In the genomic region with DNA sequence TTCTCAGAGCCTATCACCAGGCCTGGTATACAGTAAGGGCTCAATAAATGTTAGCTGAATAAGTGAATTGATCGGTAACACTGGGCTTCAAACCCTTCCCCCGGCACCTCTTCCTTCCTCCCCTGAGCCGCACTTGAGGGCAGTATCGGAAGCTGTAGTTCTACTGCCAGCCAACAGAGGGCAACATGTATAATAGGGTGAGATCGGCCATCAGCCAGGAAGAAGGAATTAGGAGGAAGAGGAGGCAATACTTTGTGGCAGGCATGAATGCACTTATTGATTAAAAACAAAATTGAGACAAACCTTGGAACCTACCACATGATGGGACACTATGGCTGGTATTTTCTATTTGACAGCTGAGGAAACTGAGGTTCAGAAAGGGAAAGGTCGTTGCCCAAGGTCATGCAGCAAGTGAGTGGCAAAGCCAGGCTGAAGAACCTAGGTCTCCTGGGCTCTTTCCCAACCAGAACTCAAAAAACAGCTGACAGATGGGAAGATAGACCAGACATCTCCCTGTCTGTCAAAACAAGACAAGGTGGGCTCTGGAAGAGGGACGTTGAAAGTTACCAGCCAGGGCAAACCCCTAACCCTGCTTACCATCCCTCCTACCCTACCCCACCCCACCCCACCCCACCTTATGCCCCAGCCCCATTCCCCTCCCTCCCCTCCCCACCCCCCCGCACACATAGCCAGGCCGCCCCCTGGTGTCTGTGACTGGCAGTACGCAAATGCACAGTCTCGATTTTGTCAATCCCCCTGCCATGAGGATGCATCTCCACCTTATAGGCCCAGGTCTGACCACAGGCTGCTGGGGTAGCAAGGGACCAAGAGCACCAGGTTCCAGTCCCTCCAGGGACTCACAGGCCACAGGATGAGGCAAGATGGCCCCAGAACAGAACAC, we compare ENCODE assay signal across 8 cellular contexts.
DNase-seq lines count a peak whose midpoint lies in the region; ATAC-seq and TF ChIP-seq lines count a peak whose summit lies in the region.

No MANE protein-coding gene starts in this region.

- TF ChIP-seq CTCF in OCI-LY1 (IDR thresholded peaks at IDR 0.05; ENCODE audit: low read length) (peak; percentile 72), fibroblast of lung (conservative IDR thresholded peaks at IDR 0.05 in 1 of 2, IDR thresholded peaks at IDR 0.05 in 1 of 2; ENCODE audit: low read depth in 1 of 2, low read length in 2 of 2) (peak; percentile 57 to 60), smooth muscle cell (IDR thresholded peaks at IDR 0.05; ENCODE audit: borderline replicate concordance, insufficient read depth, poor library complexity, severe bottlenecking) (peak; percentile 68)

- H2AFZ ChIP-seq in OCI-LY1 (ENCODE audit: low read length) (no peak overlapping the region), fibroblast of lung (ENCODE audit: low read length) (no peak overlapping the region), smooth muscle cell (ENCODE audit: low read depth) (no peak overlapping the region)

- H3F3A ChIP-seq in OCI-LY1 (ENCODE audit: insufficient read depth, low read length) (no peaks in the 10 kb centered on the region), smooth muscle cell (ENCODE audit: low read depth) (no peaks in the 10 kb centered on the region)

- H3K4me2 ChIP-seq in OCI-LY1 (ENCODE audit: low read length) = no peak overlapping the region
- no peak overlapping the region for H3K4me2 ChIP-seq in fibroblast of lung (ENCODE audit: extremely low read depth, insufficient read depth, low read length)
- no peak overlapping the region for H3K4me2 ChIP-seq in smooth muscle cell

- H3K9me3 ChIP-seq in OCI-LY1 (ENCODE audit: low read length) (no peaks in the 10 kb centered on the region), fibroblast of lung (ENCODE audit: control insufficient read depth, insufficient read depth, low read depth, low read length) (no peaks in the 10 kb centered on the region), smooth muscle cell (replicated peaks; ENCODE audit: low read depth) (no peaks in the 10 kb centered on the region)

- peak; percentile 80 for DNase-seq in SIG-M5 treated with dmso at 0.1 percent for 504 hours (lab: John Stamatoyannopoulos, UW; ENCODE audit: unreplicated experiment)
- no peak for DNase-seq in SIG-M5 (lab: John Stamatoyannopoulos, UW)
- DNase-seq in activated T-cell treated with anti-CD3 and anti-CD28 coated beads for 24 hours (ENCODE audit: low read depth) = peak; percentile 45
- DNase-seq in fibroblast of lung (ENCODE audit: low read depth in 2 of 2) = peak; percentile 11 to 13
- DNase-seq in smooth muscle cell (lab: John Stamatoyannopoulos, UW; ENCODE audit: unreplicated experiment) = peak; percentile 8
- no peak for DNase-seq in NCI-H1048 (lab: John Stamatoyannopoulos, UW)

- H3K27me3 ChIP-seq in OCI-LY1 (ENCODE audit: insufficient read depth, low read length) (no peaks in the 10 kb centered on the region), fibroblast of lung (ENCODE audit: control insufficient read depth, insufficient read depth, low read length) (no peaks in the 10 kb centered on the region), smooth muscle cell (ENCODE audit: low read depth) (no peaks in the 10 kb centered on the region)

- H3K79me2 ChIP-seq in OCI-LY1 (ENCODE audit: insufficient read depth, low read length) (no peaks in the 10 kb centered on the region), fibroblast of lung (ENCODE audit: control insufficient read depth, insufficient read depth, low read length) (no peaks in the 10 kb centered on the region), smooth muscle cell (ENCODE audit: low read depth) (no peaks in the 10 kb centered on the region)

- WGBS in smooth muscle cell (ENCODE audit: low lambda C conversion rate) = 46% methylated on average over 8 of the region's 11 CpGs

- no peak for ATAC-seq in HG03108 (IDR thresholded peaks at IDR 0.05; ENCODE audit: unreplicated experiment)

- no peaks in the 10 kb centered on the region for H3K36me3 ChIP-seq in OCI-LY1 (ENCODE audit: insufficient read depth, low read length)
- no peaks in the 10 kb centered on the region for H3K36me3 ChIP-seq in fibroblast of lung (ENCODE audit: control insufficient read depth, insufficient read depth, low read length)
- no peaks in the 10 kb centered on the region for H3K36me3 ChIP-seq in smooth muscle cell (ENCODE audit: low read depth)

- H4K20me1 ChIP-seq in OCI-LY1 (ENCODE audit: insufficient read depth, low read length) (no peaks in the 10 kb centered on the region), fibroblast of lung (ENCODE audit: control insufficient read depth, extremely low read depth, insufficient read depth, low read length) (no peaks in the 10 kb centered on the region), smooth muscle cell (ENCODE audit: low read depth) (no peaks in the 10 kb centered on the region)

- H3K4me3 ChIP-seq in OCI-LY1 (ENCODE audit: low read depth, low read length, poor library complexity, severe bottlenecking) = no peak overlapping the region
- H3K4me3 ChIP-seq in fibroblast of lung (replicated peaks in 1 of 4; ENCODE audit: control extremely low read depth in 1 of 4, insufficient read depth in 1 of 4, low read depth in 3 of 4, low read length in 4 of 4) = no peak overlapping the region
- H3K4me3 ChIP-seq in smooth muscle cell = no peak overlapping the region

- no peaks in the 10 kb centered on the region for H3K9me2 ChIP-seq in OCI-LY1 (ENCODE audit: low read depth, low read length)

- H3K4me1 ChIP-seq in OCI-LY1 (ENCODE audit: insufficient read depth, low read length, severe bottlenecking) (peaks cover 21% of the 10 kb centered on the region), fibroblast of lung (ENCODE audit: control insufficient read depth, extremely low read depth, insufficient read depth, low read length) (no peaks in the 10 kb centered on the region), smooth muscle cell (ENCODE audit: low read depth) (no peaks in the 10 kb centered on the region)

- H3K9ac ChIP-seq in OCI-LY1 (ENCODE audit: low read length) (no peak overlapping the region), fibroblast of lung (ENCODE audit: insufficient read depth, low read length) (no peak overlapping the region), smooth muscle cell (ENCODE audit: low read depth) (no peak overlapping the region)

- H3K27ac ChIP-seq in OCI-LY1 (ENCODE audit: low read depth, low read length, poor library complexity, severe bottlenecking) (no peak overlapping the region), fibroblast of lung (ENCODE audit: insufficient read depth, low read length) (no peak overlapping the region), smooth muscle cell (ENCODE audit: low read depth) (no peak overlapping the region)

Comparison
In these comparisons a context has a peak if more than half of its experiments do, and no peak if none do; other contexts are left out.
1. DNase-seq: peak in SIG-M5 treated with dmso at 0.1 percent for 504 hours (single experiment), activated T-cell treated with anti-CD3 and anti-CD28 coated beads for 24 hours (single experiment), fibroblast of lung (2 of 2) and smooth muscle cell (single experiment); none in SIG-M5 (single experiment) and NCI-H1048 (single experiment).
2. Peak in every context shown above with its lines, with median percentiles within 50 percentile points of each other: CTCF ChIP-seq.